Comparison of ENCODE assay signal across 1 cellular context in the genomic region with DNA sequence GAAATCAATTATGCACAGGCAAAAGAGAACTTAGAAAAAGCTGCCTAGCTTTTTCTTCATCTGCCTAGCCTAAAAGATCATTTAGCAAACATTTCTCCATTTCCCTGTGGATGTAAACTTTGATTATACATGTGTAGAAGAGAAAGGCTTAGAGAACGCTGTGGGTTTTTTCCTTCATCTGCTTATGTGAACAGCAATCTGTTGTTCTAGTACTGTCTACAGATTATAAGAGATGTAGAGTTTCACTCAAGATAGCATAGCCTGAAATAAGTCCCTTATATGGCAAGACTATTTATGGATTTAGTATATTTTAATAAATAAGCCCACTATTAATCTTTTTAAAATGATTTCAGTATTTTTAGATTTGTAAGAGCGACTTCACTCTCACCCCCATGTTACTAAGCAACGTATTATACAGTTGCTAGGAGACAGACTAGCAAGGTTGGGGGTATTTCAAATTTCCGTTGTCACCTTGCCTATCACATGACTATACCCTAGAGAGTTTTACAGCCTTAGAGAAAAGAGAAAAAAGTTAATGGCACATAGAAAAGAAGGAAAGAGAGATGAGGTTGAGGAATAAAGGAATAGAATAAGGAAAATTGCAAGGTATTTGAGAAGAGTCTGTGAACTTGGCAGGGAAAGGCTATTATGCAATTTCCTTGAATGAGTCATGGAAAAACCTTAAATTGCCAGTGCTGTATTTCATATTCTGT.
TF ChIP-seq lines count a peak whose summit lies in the region.

No MANE protein-coding gene starts in this region.

TF ChIP-seq in K562, 482 proteins besides CTCF, POLR2A, EP300 and RAD21 (continued from another document and continues in another):
- TF ChIP-seq MYBL2 (IDR thresholded peaks at IDR 0.05; ENCODE audit: low read depth) (peak; percentile 77), MYBL2 (CRISPR knock-in tag; IDR thresholded peaks at IDR 0.05; ENCODE audit: borderline replicate concordance) (no peak), GABPA (tag; conservative IDR thresholded peaks at IDR 0.05; ENCODE audit: low read depth) (peak; percentile 56), POLR2B (IDR thresholded peaks at IDR 0.05; ENCODE audit: low read depth, partially characterized antibody) (no peak), HEY1 (CRISPR knock-in tag; IDR thresholded peaks at IDR 0.05; ENCODE audit: borderline replicate concordance) (no peak), ZNF766 (CRISPR knock-in tag; conservative IDR thresholded peaks at IDR 0.05) (no peak), XRCC5 (IDR thresholded peaks at IDR 0.05; ENCODE audit: low read depth, low read length) (no peak), HDAC1 (IDR thresholded peaks at IDR 0.05) (peak in 1 of 2 experiments; percentile 32; a peak in 1 of 4 replicates), RAD51 (IDR thresholded peaks at IDR 0.05; ENCODE audit: borderline replicate concordance, low read depth) (peak; percentile 72; the same call in 1 of the 2 replicates), HNRNPH1 (optimal IDR thresholded peaks at IDR 0.05; ENCODE audit: low read depth, low read length) (no peak), ZNF395 (CRISPR knock-in tag; IDR thresholded peaks at IDR 0.05) (no peak), IRF9 (tag; IDR thresholded peaks at IDR 0.05) (peak; percentile 86), BHLHE40 (IDR thresholded peaks at IDR 0.05; ENCODE audit: low read length) (no peak), ZKSCAN8 (CRISPR knock-in tag; IDR thresholded peaks at IDR 0.05) (no peak), ZNF41 (CRISPR knock-in tag; conservative IDR thresholded peaks at IDR 0.05) (no peak), NFATC3 (IDR thresholded peaks at IDR 0.05) (peak; percentile 96), MCM3 (IDR thresholded peaks at IDR 0.05) (no peak), ZC3H11A (IDR thresholded peaks at IDR 0.05; ENCODE audit: low read depth, low read length) (no peak), ZNF165 (CRISPR knock-in tag; IDR thresholded peaks at IDR 0.05; ENCODE audit: borderline replicate concordance) (no peak), KDM2B (CRISPR knock-in tag; IDR thresholded peaks at IDR 0.05) (no peak), JUN (IDR thresholded peaks at IDR 0.05; ENCODE audit: borderline replicate concordance, low read depth, low read length) (peak; percentile 85), JUN (CRISPR knock-in tag; IDR thresholded peaks at IDR 0.05; ENCODE audit: borderline replicate concordance) (no peak), BRD9 (IDR thresholded peaks at IDR 0.05; ENCODE audit: low read depth, partially characterized antibody) (peak; percentile 85), ZNF584 (CRISPR knock-in tag; IDR thresholded peaks at IDR 0.05; ENCODE audit: low read depth) (no peak), ZNF263 (CRISPR knock-in tag; IDR thresholded peaks at IDR 0.05; ENCODE audit: borderline replicate concordance) (no peak), C11orf30 (IDR thresholded peaks at IDR 0.05; ENCODE audit: low read depth) (peak; percentile 83), ZNF408 (CRISPR knock-in tag; IDR thresholded peaks at IDR 0.05; ENCODE audit: low read depth) (no peak), SREBF1 (IDR thresholded peaks at IDR 0.05; ENCODE audit: borderline replicate concordance, low read depth, low read length) (no peak), RB1 (IDR thresholded peaks at IDR 0.05; ENCODE audit: low read depth) (no peak), SMAD1 (IDR thresholded peaks at IDR 0.05; ENCODE audit: low read depth, low read length, partially characterized antibody) (no peak), FOXM1 (IDR thresholded peaks at IDR 0.05; ENCODE audit: low read depth) (0 out of 2 replicates have a peak, but pooled peaks have one; percentile 33), FOXM1 (CRISPR knock-in tag; IDR thresholded peaks at IDR 0.05; ENCODE audit: low read depth) (no peak), GTF2A2 (tag; IDR thresholded peaks at IDR 0.05) (no peak), EP400 (IDR thresholded peaks at IDR 0.05) (peak; percentile 40; the same call in 1 of the 2 replicates)
- TF ChIP-seq, protein P1, sequence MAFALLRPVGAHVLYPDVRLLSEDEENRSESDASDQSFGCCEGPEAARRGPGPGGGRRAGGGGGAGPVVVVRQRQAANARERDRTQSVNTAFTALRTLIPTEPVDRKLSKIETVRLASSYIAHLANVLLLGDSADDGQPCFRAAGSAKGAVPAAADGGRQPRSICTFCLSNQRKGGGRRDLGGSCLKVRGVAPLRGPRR (CRISPR knock-in tag; IDR thresholded peaks at IDR 0.05) = no peak
- TF ChIP-seq, protein P2, sequence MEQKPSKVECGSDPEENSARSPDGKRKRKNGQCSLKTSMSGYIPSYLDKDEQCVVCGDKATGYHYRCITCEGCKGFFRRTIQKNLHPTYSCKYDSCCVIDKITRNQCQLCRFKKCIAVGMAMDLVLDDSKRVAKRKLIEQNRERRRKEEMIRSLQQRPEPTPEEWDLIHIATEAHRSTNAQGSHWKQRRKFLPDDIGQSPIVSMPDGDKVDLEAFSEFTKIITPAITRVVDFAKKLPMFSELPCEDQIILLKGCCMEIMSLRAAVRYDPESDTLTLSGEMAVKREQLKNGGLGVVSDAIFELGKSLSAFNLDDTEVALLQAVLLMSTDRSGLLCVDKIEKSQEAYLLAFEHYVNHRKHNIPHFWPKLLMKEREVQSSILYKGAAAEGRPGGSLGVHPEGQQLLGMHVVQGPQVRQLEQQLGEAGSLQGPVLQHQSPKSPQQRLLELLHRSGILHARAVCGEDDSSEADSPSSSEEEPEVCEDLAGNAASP (IDR thresholded peaks at IDR 0.05) = no peak
- TF ChIP-seq, protein P3, sequence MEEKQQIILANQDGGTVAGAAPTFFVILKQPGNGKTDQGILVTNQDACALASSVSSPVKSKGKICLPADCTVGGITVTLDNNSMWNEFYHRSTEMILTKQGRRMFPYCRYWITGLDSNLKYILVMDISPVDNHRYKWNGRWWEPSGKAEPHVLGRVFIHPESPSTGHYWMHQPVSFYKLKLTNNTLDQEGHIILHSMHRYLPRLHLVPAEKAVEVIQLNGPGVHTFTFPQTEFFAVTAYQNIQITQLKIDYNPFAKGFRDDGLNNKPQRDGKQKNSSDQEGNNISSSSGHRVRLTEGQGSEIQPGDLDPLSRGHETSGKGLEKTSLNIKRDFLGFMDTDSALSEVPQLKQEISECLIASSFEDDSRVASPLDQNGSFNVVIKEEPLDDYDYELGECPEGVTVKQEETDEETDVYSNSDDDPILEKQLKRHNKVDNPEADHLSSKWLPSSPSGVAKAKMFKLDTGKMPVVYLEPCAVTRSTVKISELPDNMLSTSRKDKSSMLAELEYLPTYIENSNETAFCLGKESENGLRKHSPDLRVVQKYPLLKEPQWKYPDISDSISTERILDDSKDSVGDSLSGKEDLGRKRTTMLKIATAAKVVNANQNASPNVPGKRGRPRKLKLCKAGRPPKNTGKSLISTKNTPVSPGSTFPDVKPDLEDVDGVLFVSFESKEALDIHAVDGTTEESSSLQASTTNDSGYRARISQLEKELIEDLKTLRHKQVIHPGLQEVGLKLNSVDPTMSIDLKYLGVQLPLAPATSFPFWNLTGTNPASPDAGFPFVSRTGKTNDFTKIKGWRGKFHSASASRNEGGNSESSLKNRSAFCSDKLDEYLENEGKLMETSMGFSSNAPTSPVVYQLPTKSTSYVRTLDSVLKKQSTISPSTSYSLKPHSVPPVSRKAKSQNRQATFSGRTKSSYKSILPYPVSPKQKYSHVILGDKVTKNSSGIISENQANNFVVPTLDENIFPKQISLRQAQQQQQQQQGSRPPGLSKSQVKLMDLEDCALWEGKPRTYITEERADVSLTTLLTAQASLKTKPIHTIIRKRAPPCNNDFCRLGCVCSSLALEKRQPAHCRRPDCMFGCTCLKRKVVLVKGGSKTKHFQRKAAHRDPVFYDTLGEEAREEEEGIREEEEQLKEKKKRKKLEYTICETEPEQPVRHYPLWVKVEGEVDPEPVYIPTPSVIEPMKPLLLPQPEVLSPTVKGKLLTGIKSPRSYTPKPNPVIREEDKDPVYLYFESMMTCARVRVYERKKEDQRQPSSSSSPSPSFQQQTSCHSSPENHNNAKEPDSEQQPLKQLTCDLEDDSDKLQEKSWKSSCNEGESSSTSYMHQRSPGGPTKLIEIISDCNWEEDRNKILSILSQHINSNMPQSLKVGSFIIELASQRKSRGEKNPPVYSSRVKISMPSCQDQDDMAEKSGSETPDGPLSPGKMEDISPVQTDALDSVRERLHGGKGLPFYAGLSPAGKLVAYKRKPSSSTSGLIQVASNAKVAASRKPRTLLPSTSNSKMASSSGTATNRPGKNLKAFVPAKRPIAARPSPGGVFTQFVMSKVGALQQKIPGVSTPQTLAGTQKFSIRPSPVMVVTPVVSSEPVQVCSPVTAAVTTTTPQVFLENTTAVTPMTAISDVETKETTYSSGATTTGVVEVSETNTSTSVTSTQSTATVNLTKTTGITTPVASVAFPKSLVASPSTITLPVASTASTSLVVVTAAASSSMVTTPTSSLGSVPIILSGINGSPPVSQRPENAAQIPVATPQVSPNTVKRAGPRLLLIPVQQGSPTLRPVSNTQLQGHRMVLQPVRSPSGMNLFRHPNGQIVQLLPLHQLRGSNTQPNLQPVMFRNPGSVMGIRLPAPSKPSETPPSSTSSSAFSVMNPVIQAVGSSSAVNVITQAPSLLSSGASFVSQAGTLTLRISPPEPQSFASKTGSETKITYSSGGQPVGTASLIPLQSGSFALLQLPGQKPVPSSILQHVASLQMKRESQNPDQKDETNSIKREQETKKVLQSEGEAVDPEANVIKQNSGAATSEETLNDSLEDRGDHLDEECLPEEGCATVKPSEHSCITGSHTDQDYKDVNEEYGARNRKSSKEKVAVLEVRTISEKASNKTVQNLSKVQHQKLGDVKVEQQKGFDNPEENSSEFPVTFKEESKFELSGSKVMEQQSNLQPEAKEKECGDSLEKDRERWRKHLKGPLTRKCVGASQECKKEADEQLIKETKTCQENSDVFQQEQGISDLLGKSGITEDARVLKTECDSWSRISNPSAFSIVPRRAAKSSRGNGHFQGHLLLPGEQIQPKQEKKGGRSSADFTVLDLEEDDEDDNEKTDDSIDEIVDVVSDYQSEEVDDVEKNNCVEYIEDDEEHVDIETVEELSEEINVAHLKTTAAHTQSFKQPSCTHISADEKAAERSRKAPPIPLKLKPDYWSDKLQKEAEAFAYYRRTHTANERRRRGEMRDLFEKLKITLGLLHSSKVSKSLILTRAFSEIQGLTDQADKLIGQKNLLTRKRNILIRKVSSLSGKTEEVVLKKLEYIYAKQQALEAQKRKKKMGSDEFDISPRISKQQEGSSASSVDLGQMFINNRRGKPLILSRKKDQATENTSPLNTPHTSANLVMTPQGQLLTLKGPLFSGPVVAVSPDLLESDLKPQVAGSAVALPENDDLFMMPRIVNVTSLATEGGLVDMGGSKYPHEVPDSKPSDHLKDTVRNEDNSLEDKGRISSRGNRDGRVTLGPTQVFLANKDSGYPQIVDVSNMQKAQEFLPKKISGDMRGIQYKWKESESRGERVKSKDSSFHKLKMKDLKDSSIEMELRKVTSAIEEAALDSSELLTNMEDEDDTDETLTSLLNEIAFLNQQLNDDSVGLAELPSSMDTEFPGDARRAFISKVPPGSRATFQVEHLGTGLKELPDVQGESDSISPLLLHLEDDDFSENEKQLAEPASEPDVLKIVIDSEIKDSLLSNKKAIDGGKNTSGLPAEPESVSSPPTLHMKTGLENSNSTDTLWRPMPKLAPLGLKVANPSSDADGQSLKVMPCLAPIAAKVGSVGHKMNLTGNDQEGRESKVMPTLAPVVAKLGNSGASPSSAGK (IDR thresholded peaks at IDR 0.05) = 0 out of 2 replicates have a peak, but pooled peaks have one; percentile 16
- TF ChIP-seq, protein P4, sequence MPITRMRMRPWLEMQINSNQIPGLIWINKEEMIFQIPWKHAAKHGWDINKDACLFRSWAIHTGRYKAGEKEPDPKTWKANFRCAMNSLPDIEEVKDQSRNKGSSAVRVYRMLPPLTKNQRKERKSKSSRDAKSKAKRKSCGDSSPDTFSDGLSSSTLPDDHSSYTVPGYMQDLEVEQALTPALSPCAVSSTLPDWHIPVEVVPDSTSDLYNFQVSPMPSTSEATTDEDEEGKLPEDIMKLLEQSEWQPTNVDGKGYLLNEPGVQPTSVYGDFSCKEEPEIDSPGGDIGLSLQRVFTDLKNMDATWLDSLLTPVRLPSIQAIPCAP (CRISPR knock-in tag; IDR thresholded peaks at IDR 0.05; ENCODE audit: borderline replicate concordance) = no peak
- TF ChIP-seq, protein P5, sequence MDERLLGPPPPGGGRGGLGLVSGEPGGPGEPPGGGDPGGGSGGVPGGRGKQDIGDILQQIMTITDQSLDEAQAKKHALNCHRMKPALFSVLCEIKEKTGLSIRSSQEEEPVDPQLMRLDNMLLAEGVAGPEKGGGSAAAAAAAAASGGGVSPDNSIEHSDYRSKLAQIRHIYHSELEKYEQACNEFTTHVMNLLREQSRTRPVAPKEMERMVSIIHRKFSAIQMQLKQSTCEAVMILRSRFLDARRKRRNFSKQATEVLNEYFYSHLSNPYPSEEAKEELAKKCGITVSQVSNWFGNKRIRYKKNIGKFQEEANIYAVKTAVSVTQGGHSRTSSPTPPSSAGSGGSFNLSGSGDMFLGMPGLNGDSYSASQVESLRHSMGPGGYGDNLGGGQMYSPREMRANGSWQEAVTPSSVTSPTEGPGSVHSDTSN (CRISPR knock-in tag; IDR thresholded peaks at IDR 0.05; ENCODE audit: low read depth) = no peak
- TF ChIP-seq, protein P5 (tag; conservative IDR thresholded peaks at IDR 0.05; ENCODE audit: low read depth) = no peak
